12 cellular contexts compared by ENCODE assay signal in genomic region chr6:43125119-43125518, GRCh38. TPM values are rescaled to one million over a fixed set of nuclear protein-coding genes. Genes with fewer than 3 reads are reported as not detected.
DNase-seq lines count a peak whose midpoint lies in the region; ATAC-seq and TF ChIP-seq lines count a peak whose summit lies in the region.
"Had no signal": no experiment of that assay in that cellular context is flagged by ENCODE, and none has a peak within 500 bp of the region (broad histone marks: within the 10 kb centered on the region; RNA-seq: fewer than 3 reads in every experiment).

No MANE protein-coding gene starts in this region.

- no peak overlapping the region for H3K4me3 ChIP-seq in cardiac muscle cell
- H3K4me3 ChIP-seq in cardiac fibroblast (replicated peaks in 1 of 2; ENCODE audit: low read depth in 2 of 2, low read length in 2 of 2): no peak overlapping the region
- H3K4me3 ChIP-seq in mesodermal cell (ENCODE audit: extremely low read depth, insufficient read depth, low read length, poor library complexity, severe bottlenecking): no peak overlapping the region
- H3K4me3 ChIP-seq in PC-9: no peak overlapping the region

- no peaks in the 10 kb centered on the region for H3K9me3 ChIP-seq in cardiac muscle cell (ENCODE audit: low read depth)
- no peaks in the 10 kb centered on the region for H3K9me3 ChIP-seq in mesodermal cell (ENCODE audit: control insufficient read depth, low read length)
- no peaks in the 10 kb centered on the region for H3K9me3 ChIP-seq in PC-9 (ENCODE audit: insufficient read depth, low read depth)

- no peak for ATAC-seq in left cardiac atrium
- no peak for ATAC-seq in HG03280 (IDR thresholded peaks at IDR 0.05; ENCODE audit: unreplicated experiment)

- peaks cover 47% of the 10 kb centered on the region for H3K79me2 ChIP-seq in PC-9 (ENCODE audit: low read depth)

- peaks cover 24% of the 10 kb centered on the region; the same call in 1 of the 2 replicates for H3F3A ChIP-seq in PC-9 (ENCODE audit: insufficient read depth, low read depth)

- TF ChIP-seq CTCF in cardiac muscle cell (IDR thresholded peaks at IDR 0.05; ENCODE audit: low read depth, low read length) (no peak), cardiac fibroblast (IDR thresholded peaks at IDR 0.05; ENCODE audit: low read depth, low read length) (no peak), PC-9 (conservative IDR thresholded peaks at IDR 0.05) (no peak)

- BruUV-seq in PC-9 (replicated peaks; lab: Mats Ljungman, UMichigan): no TSS peak

- intact Hi-C loops in left cardiac atrium (cut with DNase I): no loop called here
- intact Hi-C loops in PC-9 (cut with micrococcal nuclease; ENCODE audit: unreplicated experiment): no loop called here

- H3K27me3 ChIP-seq in cardiac muscle cell (no peaks in the 10 kb centered on the region), PC-9 (ENCODE audit: insufficient read depth, low read depth) (no peaks in the 10 kb centered on the region)

- 68 to 73% methylated on average over 5 to 6 of the region's 6 CpGs for WGBS in mesodermal cell (ENCODE audit: insufficient coverage in 2 of 2), 2 experiments

- H2AFZ ChIP-seq in PC-9: no peak overlapping the region

- no peaks in the 10 kb centered on the region for H3K36me3 ChIP-seq in cardiac muscle cell
- H3K36me3 ChIP-seq in mesodermal cell (ENCODE audit: control insufficient read depth, insufficient read depth, low read length): peaks cover 7% of the 10 kb centered on the region
- H3K36me3 ChIP-seq in PC-9 (ENCODE audit: low read depth): no peaks in the 10 kb centered on the region

- no peak overlapping the region for H3K4me2 ChIP-seq in PC-9

- DNase-seq in cardiac muscle cell (ENCODE audit: low read depth in 1 of 2, low spot score in 1 of 2) (peak; percentile 46 to 68), left cardiac atrium (no peak), cardiac fibroblast (ENCODE audit: low read depth in 2 of 2) (peak; percentile 57 to 69), NCI-H510A (lab: John Stamatoyannopoulos, UW) (no peak), PC-9 (no peak)
- DNase-seq in activated CD4-positive, alpha-beta T cell treated with anti-CD3 and anti-CD28 coated beads, Interleukin-2, amount 50 U/mL, for 1 hour: no peak
- DNase-seq: 8988T; activated CD4-positive, alpha-beta T cell treated with anti-CD3 and anti-CD28 coated beads for 1 hour; activated T-cell treated with anti-CD3 and anti-CD28 coated beads, Interleukin-2, amount 50 U/mL, for 1 hour; anterior cingulate cortex had no signal

- H3K27ac ChIP-seq in cardiac muscle cell: peak overlapping the region; percentile 82
- H3K27ac ChIP-seq in mesodermal cell (ENCODE audit: low read depth, low read length, severe bottlenecking): peak overlapping the region; percentile 88
- no peak overlapping the region for H3K27ac ChIP-seq in PC-9

- no peaks in the 10 kb centered on the region for H3K9me2 ChIP-seq in PC-9 (ENCODE audit: insufficient read depth)

- H3K4me1 ChIP-seq in cardiac muscle cell (ENCODE audit: low read depth) (peaks cover 27% of the 10 kb centered on the region), mesodermal cell (ENCODE audit: control insufficient read depth, insufficient read depth, low read length, poor library complexity, severe bottlenecking) (peaks cover 56% of the 10 kb centered on the region), PC-9 (replicated peaks; ENCODE audit: insufficient read depth) (peaks cover 35% of the 10 kb centered on the region)

- CTCF ChIA-PET in PC-9 (lab: Charles Lee): no interaction called here

- POLR2A ChIA-PET in PC-9 (lab: Charles Lee; ENCODE audit: unreplicated experiment): no interaction called here

- H4K20me1 ChIP-seq in PC-9 (ENCODE audit: insufficient read depth): no peaks in the 10 kb centered on the region

RNA-seq across cellular contexts. Expression of gene SRF, which starts 46.0 kb away (rescaled TPM):
- 72.1 and 76.8 TPM in 2 replicates for total RNA-seq in cardiac muscle cell
- 9.7 and 10.2 TPM in 2 replicates for polyA plus RNA-seq in cardiac muscle cell
- 10 to 100 TPM; 68.0 to 92.0 TPM for total RNA-seq in left cardiac atrium
- polyA plus RNA-seq in mesodermal cell (2013, experiment 1 of 2): 27.6 TPM
- polyA plus RNA-seq in mesodermal cell (2013, experiment 2 of 2): 24.5 TPM
- 22.0 and 25.4 TPM in 2 replicates for total RNA-seq in PC-9 (2021)

RNA-seq across cellular contexts. Expression of gene PTK7, which starts 49.0 kb away (rescaled TPM):
- total RNA-seq in cardiac muscle cell (103 and 115 TPM in 2 replicates), left cardiac atrium (1 to 10 TPM; 6.6 to 7.8 TPM), PC-9 (2021) (106 and 110 TPM in 2 replicates)
- polyA plus RNA-seq in cardiac muscle cell: 75.8 and 88.0 TPM in 2 replicates
- polyA plus RNA-seq in mesodermal cell (2013, experiment 1 of 2): 160 TPM
- polyA plus RNA-seq in mesodermal cell (2013, experiment 2 of 2): 129 TPM

RNA-seq across cellular contexts. Expression of gene CUL9, which starts 56.9 kb away (rescaled TPM):
- total RNA-seq in cardiac muscle cell: 34.8 and 76.0 TPM in 2 replicates
- polyA plus RNA-seq in cardiac muscle cell: 29.0 and 44.2 TPM in 2 replicates
- total RNA-seq in left cardiac atrium: 10 to 100 TPM; 14.6 to 17.4 TPM
- polyA plus RNA-seq in mesodermal cell (2013, experiment 1 of 2): 25.5 TPM
- 23.9 TPM for polyA plus RNA-seq in mesodermal cell (2013, experiment 2 of 2)
- 52.8 and 71.6 TPM in 2 replicates for total RNA-seq in PC-9 (2021)

Comparison
In these comparisons a context has a peak if more than half of its experiments do, and no peak if none do; other contexts are left out.
1. DNase-seq: peak in cardiac muscle cell (2 of 2) and cardiac fibroblast (2 of 2); none in left cardiac atrium (single experiment), NCI-H510A (single experiment), activated CD4-positive, alpha-beta T cell treated with anti-CD3 and anti-CD28 coated beads, Interleukin-2, amount 50 U/mL, for 1 hour (single experiment) and PC-9 (0 of 2).
2. RNA of gene PTK7, which starts 49.0 kb away (total RNA-seq): 103 to 115 TPM in cardiac muscle cell and 106 to 110 TPM in PC-9; 6.6 to 7.8 TPM in left cardiac atrium; every median in the first group is over 10 times any median in the second.